7 cellular contexts compared by ENCODE assay signal in the genomic region with DNA sequence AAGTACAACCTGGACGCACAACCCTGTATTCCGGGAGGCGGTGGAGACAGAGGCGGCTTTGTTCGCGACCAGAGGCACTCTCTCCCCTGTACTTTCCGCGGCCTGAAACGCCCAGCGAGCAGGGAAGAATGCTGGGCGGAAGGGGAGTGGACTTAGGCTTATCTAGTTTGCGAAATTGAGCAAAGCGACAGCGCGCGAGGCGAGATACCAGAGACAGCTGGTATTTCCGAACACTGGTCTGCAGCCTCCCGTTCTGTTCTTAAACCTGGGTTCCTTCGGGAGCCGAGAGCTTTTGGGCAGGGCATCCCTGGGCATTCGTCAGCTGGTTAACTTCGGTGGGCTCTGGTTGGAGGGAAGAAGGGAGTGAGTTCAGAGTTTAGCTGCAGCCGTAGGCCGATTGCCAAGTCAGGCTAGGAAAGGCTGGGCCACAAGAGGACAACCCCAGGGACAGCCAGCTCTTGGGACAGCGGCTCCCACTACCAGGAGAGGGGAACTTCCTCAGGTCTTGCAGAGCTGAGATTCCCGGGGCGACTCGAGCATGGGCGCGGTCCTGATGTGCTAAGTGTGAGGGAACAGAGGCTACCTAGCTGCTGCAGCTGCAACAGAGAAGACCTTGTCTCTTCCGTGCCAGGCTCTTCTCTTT. TPM values are rescaled to one million over a fixed set of nuclear protein-coding genes. Genes with fewer than 3 reads are reported as not detected.
DNase-seq lines count a peak whose midpoint lies in the region; ATAC-seq and TF ChIP-seq lines count a peak whose summit lies in the region.

No MANE protein-coding gene starts in this region.

- no peak overlapping the region for H3K23ac ChIP-seq in trophoblast cell (ENCODE audit: low read length)

- H3K36me3 ChIP-seq in ectodermal cell (ENCODE audit: control insufficient read depth, insufficient read depth, low read length) (no peaks in the 10 kb centered on the region), trophoblast cell (ENCODE audit: control insufficient read depth in 1 of 2, insufficient read depth in 2 of 2, low read length in 2 of 2) (no peaks in the 10 kb centered on the region)

- H2AK5ac ChIP-seq in trophoblast cell (ENCODE audit: low read length), result no peak overlapping the region

- no peak overlapping the region for H4K12ac ChIP-seq in trophoblast cell (ENCODE audit: low read depth, low read length)

- H3K27me3 ChIP-seq in ectodermal cell (ENCODE audit: control insufficient read depth, insufficient read depth, low read length, poor library complexity, severe bottlenecking) (peaks cover 100% of the 10 kb centered on the region), trophoblast cell (ENCODE audit: insufficient read depth, low read length) (peaks cover 95% of the 10 kb centered on the region)

- peak overlapping the region; percentile 17 for H3K4me2 ChIP-seq in trophoblast cell (ENCODE audit: low read length)

- ATAC-seq in GM18505 (IDR thresholded peaks at IDR 0.05; ENCODE audit: unreplicated experiment) (no peak), GM18861 (IDR thresholded peaks at IDR 0.05; ENCODE audit: unreplicated experiment) (no peak)

- WGBS in ectodermal cell, 2 experiments, result 1% methylated on average over 32 of the region's 32 CpGs
- WGBS in trophoblast cell (ENCODE audit: extremely low coverage, insufficient coverage, insufficient read length), result no CpG with 5 or more reads among the region's 32 CpGs

- H3K79me2 ChIP-seq in trophoblast cell (ENCODE audit: control insufficient read depth, insufficient read depth, low read length, poor library complexity), result no peaks in the 10 kb centered on the region

- no peak overlapping the region for H2BK120ac ChIP-seq in trophoblast cell (ENCODE audit: insufficient read depth, low read length, poor library complexity)

- H4K8ac ChIP-seq in trophoblast cell (ENCODE audit: low read depth, low read length), result no peak overlapping the region

- no peak overlapping the region for H2BK5ac ChIP-seq in trophoblast cell (ENCODE audit: low read depth, low read length, poor library complexity)

- no peaks in the 10 kb centered on the region for H3K9me3 ChIP-seq in ectodermal cell (ENCODE audit: control insufficient read depth, low read length)
- peaks cover 8% of the 10 kb centered on the region for H3K9me3 ChIP-seq in trophoblast cell (ENCODE audit: insufficient read depth, low read depth, low read length)

- no peak overlapping the region for H2AFZ ChIP-seq in trophoblast cell (ENCODE audit: insufficient read depth, low read length, poor library complexity)

- no peak overlapping the region for H3K27ac ChIP-seq in ectodermal cell (ENCODE audit: insufficient read depth, low read depth, low read length, poor library complexity, severe bottlenecking)
- H3K27ac ChIP-seq in trophoblast cell (ENCODE audit: low read depth, low read length), result no peak overlapping the region

- no peak overlapping the region for H3K4ac ChIP-seq in trophoblast cell (ENCODE audit: low read depth, low read length)

- no peaks in the 10 kb centered on the region for H3K79me1 ChIP-seq in trophoblast cell (ENCODE audit: low read length)

- no peak overlapping the region for H3K18ac ChIP-seq in trophoblast cell (ENCODE audit: low read length)

- DNase-seq in NCI-H526 treated with DMSO at 0.1 percent for 48 hours (lab: John Stamatoyannopoulos, UW) (peak; percentile 44), trophoblast cell (peak in 1 of 2 donors; percentile 56), globus pallidus (ENCODE audit: low spot score) (no peak), NCI-H1436 treated with DMSO at 0.1 percent for 48 hours (lab: John Stamatoyannopoulos, UW) (no peak)

- H3K14ac ChIP-seq in trophoblast cell (ENCODE audit: low read length), result no peak overlapping the region

- no peak overlapping the region for H4K91ac ChIP-seq in trophoblast cell (ENCODE audit: low read depth, low read length)

- no peak overlapping the region for H3K9ac ChIP-seq in trophoblast cell (ENCODE audit: low read length)

- H3K4me3 ChIP-seq in ectodermal cell (ENCODE audit: insufficient read depth, low read depth, low read length), result peak overlapping the region; percentile 11
- no peak overlapping the region for H3K4me3 ChIP-seq in trophoblast cell (ENCODE audit: low read depth, low read length)

- H3K4me1 ChIP-seq in ectodermal cell (ENCODE audit: control insufficient read depth, insufficient read depth, low read length) (peaks cover 33% of the 10 kb centered on the region), trophoblast cell (ENCODE audit: control insufficient read depth in 1 of 2, insufficient read depth in 2 of 2, low read length in 2 of 2) (peaks cover 15 to 31% of the 10 kb centered on the region in 2 experiments)

- peak; percentile 21 for TF ChIP-seq POLR2A in GM18505 (IDR thresholded peaks at IDR 0.05; ENCODE audit: borderline replicate concordance, extremely low read depth, insufficient read depth, insufficient read length)

- H2BK12ac ChIP-seq in trophoblast cell (ENCODE audit: low read length), result no peak overlapping the region

RNA-seq across cellular contexts. Expression of a gene that starts 3.9 kb away (rescaled TPM):
- not detected for polyA plus RNA-seq in ectodermal cell (2013, experiment 1 of 4)
- polyA plus RNA-seq in ectodermal cell (2013, experiment 2 of 4), result 0.21 TPM
- polyA plus RNA-seq in ectodermal cell (2013, experiment 3 of 4), result not detected
- polyA plus RNA-seq in ectodermal cell (2013, experiment 4 of 4), result 0.32 TPM
- not detected in 2 replicates for polyA plus RNA-seq in trophoblast cell (2013)

RNA-seq across cellular contexts. Expression of a gene that starts 8.3 kb away (rescaled TPM):
- polyA plus RNA-seq in ectodermal cell (2013, experiment 1 of 4), result not detected
- polyA plus RNA-seq in ectodermal cell (2013, experiment 2 of 4), result 0.57 TPM
- 0.43 TPM for polyA plus RNA-seq in ectodermal cell (2013, experiment 3 of 4)
- polyA plus RNA-seq in ectodermal cell (2013, experiment 4 of 4), result 0.36 TPM
- polyA plus RNA-seq in trophoblast cell (2013), result not detected in 2 replicates

RNA-seq across cellular contexts. Expression of a gene that starts 14.6 kb away (rescaled TPM):
- 154 TPM for polyA plus RNA-seq in ectodermal cell (2013, experiment 1 of 4)
- 147 TPM for polyA plus RNA-seq in ectodermal cell (2013, experiment 2 of 4)
- polyA plus RNA-seq in ectodermal cell (2013, experiment 3 of 4), result 136 TPM
- 160 TPM for polyA plus RNA-seq in ectodermal cell (2013, experiment 4 of 4)
- polyA plus RNA-seq in trophoblast cell (2013), result 65.8 and 67.5 TPM in 2 replicates
